ENCODE assay signal across 8 cellular contexts in the genomic region with DNA sequence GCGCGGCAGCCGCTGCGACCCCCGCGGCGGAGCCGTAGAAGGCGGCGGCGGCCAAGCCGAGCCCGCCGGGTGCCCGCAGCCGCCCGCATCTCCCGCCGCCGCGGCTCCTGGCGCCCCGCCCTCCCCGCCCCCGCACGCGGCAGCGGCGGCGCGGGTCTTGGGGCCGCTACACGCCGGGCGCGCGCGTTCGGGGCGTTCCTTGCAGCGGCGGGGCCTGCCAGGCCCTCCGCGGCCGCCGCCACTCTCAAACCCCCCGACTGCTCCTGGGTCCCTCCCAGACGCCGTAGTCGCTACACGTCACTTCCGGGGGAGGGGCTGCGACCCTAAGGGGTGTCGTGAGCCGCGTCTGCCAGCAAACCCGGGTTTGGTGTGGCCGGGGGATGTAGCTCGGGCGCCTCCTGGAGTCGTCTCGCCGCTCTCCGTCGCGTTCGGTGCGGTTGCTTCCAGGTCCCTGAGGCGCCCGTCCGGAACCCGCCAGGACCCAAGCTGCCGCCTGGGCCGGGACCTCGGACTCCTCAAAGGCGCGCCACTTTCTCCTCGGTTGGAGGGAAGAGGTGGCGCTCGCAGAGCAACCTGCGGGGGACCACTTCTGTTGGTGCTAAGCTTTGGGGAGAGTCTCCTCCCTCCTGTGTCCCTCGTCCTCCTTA. TPM values are rescaled to one million over a fixed set of nuclear protein-coding genes. Genes with fewer than 3 reads are reported as not detected.
DNase-seq lines count a peak whose midpoint lies in the region; ATAC-seq and TF ChIP-seq lines count a peak whose summit lies in the region.

A gene with protein sequence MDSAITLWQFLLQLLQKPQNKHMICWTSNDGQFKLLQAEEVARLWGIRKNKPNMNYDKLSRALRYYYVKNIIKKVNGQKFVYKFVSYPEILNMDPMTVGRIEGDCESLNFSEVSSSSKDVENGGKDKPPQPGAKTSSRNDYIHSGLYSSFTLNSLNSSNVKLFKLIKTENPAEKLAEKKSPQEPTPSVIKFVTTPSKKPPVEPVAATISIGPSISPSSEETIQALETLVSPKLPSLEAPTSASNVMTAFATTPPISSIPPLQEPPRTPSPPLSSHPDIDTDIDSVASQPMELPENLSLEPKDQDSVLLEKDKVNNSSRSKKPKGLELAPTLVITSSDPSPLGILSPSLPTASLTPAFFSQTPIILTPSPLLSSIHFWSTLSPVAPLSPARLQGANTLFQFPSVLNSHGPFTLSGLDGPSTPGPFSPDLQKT (minus strand): TSS at position 285 of the 647 bp plus-strand sequence. CDS start 8,129 bp downstream, outside the sequence.

- H3K9me3 Mint-ChIP-seq in nephron: no peaks in the 10 kb centered on the region
- no peaks in the 10 kb centered on the region for H3K9me3 Mint-ChIP-seq in stimulated activated naive CD8-positive, alpha-beta T cell treated with anti-CD3 and anti-CD28 coated beads, Interleukin-15, Interleukin-2, amounts not matched to agents 100 ng/mL and 50 ng/mL, for 24 hours

- peak; percentile 71 for TF ChIP-seq CTCF in RWPE2 (IDR thresholded peaks at IDR 0.05; ENCODE audit: poor library complexity, severe bottlenecking)
- peak; percentile 61 for TF ChIP-seq CTCF in fibroblast of pulmonary artery (IDR thresholded peaks at IDR 0.05; ENCODE audit: low read length, missing control alignments)
- peak; percentile 67 to 77 (median 76) for TF ChIP-seq CTCF in nephron (IDR thresholded peaks at IDR 0.05; ENCODE audit: unreplicated experiment in 3 of 3)

- H3K4me3 ChIP-seq in RWPE2 (ENCODE audit: severe bottlenecking) (peak within 1 kb of the TSS; percentile 84), fibroblast of pulmonary artery (replicated peaks; ENCODE audit: low read depth, low read length) (peak within 1 kb of the TSS; percentile 86)

- peaks cover 3% of the 10 kb centered on the region for H3K36me3 Mint-ChIP-seq in nephron (ENCODE audit: low read depth)
- peaks cover 14% of the 10 kb centered on the region for H3K36me3 Mint-ChIP-seq in stimulated activated naive CD8-positive, alpha-beta T cell treated with anti-CD3 and anti-CD28 coated beads, Interleukin-15, Interleukin-2, amounts not matched to agents 100 ng/mL and 50 ng/mL, for 24 hours (ENCODE audit: low read depth)

- H3K4me3 Mint-ChIP-seq in nephron: peak within 1 kb of the TSS; percentile 92 to 98 (median 93)
- peak within 1 kb of the TSS; percentile 87 for H3K4me3 Mint-ChIP-seq in stimulated activated naive CD8-positive, alpha-beta T cell treated with anti-CD3 and anti-CD28 coated beads, Interleukin-15, Interleukin-2, amounts not matched to agents 100 ng/mL and 50 ng/mL, for 24 hours

- peaks cover 1% of the 10 kb centered on the region for H3K36me3 ChIP-seq in RWPE2 (ENCODE audit: low read depth)

- peak within 1 kb of the TSS; percentile 93 for H3K27ac ChIP-seq in RWPE2 (ENCODE audit: poor library complexity, severe bottlenecking)

- no peaks in the 10 kb centered on the region for H3K27me3 ChIP-seq in RWPE2 (ENCODE audit: insufficient read depth, poor library complexity, severe bottlenecking)

- H3K4me1 ChIP-seq in RWPE2 (ENCODE audit: insufficient read depth, poor library complexity, severe bottlenecking): peaks cover 22% of the 10 kb centered on the region

- peaks cover 34% of the 10 kb centered on the region for H3K4me1 Mint-ChIP-seq in nephron
- H3K4me1 Mint-ChIP-seq in stimulated activated naive CD8-positive, alpha-beta T cell treated with anti-CD3 and anti-CD28 coated beads, Interleukin-15, Interleukin-2, amounts not matched to agents 100 ng/mL and 50 ng/mL, for 24 hours (ENCODE audit: low read depth): peaks cover 44% of the 10 kb centered on the region

- peak; percentile 98 for DNase-seq in ELF-1 (ENCODE audit: low read depth, low spot score)
- DNase-seq in H4 (ENCODE audit: low spot score): peak; percentile 96
- DNase-seq in LoVo (ENCODE audit: low spot score): peak; percentile 96
- DNase-seq in RWPE2 (ENCODE audit: low spot score): peak; percentile 98
- DNase-seq in activated T-helper 9 cell treated with anti-CD3 and anti-CD28 coated beads, Interleukin-2, amount 50 U/mL, for 16 hours (ENCODE audit: low read depth): peak; percentile 99
- peak; percentile 99 for DNase-seq in fibroblast of pulmonary artery (ENCODE audit: low read depth)

- peak within 1 kb of the TSS; percentile 98 to 99 (median 98) for H3K27ac Mint-ChIP-seq in nephron
- peak within 1 kb of the TSS; percentile 87 for H3K27ac Mint-ChIP-seq in stimulated activated naive CD8-positive, alpha-beta T cell treated with anti-CD3 and anti-CD28 coated beads, Interleukin-15, Interleukin-2, amounts not matched to agents 100 ng/mL and 50 ng/mL, for 24 hours

- H3K27me3 Mint-ChIP-seq in nephron (ENCODE audit: low read depth): no peaks in the 10 kb centered on the region
- H3K27me3 Mint-ChIP-seq in stimulated activated naive CD8-positive, alpha-beta T cell treated with anti-CD3 and anti-CD28 coated beads, Interleukin-15, Interleukin-2, amounts not matched to agents 100 ng/mL and 50 ng/mL, for 24 hours: no peaks in the 10 kb centered on the region

- peak; percentile 78 for ATAC-seq in RWPE2 (ENCODE audit: low read depth)

- H3K9me3 ChIP-seq in RWPE2 (ENCODE audit: severe bottlenecking): no peaks in the 10 kb centered on the region

RNA-seq across cellular contexts. Expression of the gene that starts here (rescaled TPM):
- total RNA-seq in H4 (2014; rRNA removed; shearing (Covaris generic)): 8.6 and 12.8 TPM in 2 replicates

Comparison
In these comparisons a context has a peak if more than half of its experiments do, and no peak if none do; other contexts are left out.
1. Peak in every context shown above with its lines: DNase-seq, ATAC-seq, H3K4me3 ChIP-seq and H3K27ac ChIP-seq.